Comparison of ENCODE assay signal across 22 cellular contexts in the genomic region with DNA sequence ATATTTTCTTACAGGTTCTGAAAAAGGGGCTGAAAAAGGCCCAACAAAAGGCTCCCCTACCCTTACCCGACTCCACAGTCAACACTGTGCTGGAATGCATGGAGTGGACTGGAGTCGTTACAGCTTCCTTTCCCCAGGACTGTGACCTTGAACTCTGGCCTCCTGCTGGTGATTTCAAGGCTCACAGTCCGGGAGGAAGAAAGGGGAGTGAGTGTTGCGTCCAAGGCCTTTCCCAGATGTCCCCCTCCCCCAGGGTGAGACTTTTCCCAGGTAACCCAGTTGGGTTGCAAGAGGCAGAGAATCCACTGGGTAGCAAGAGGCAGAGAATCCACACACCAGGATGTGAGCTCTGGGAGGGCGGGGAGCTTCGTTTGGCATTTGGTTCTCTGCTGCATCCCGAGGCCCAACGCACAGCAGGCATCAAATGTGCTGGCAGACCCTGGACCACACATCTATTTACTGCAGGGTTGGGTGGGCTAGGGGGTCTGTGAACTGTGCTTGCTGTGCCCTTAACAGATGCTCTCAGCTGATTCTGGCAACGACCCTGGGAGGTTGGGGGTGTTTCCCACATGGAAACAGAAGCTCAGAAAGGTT. TPM values are rescaled to one million over a fixed set of nuclear protein-coding genes. Genes with fewer than 3 reads are reported as not detected.
DNase-seq lines count a peak whose midpoint lies in the region; ATAC-seq and TF ChIP-seq lines count a peak whose summit lies in the region.
"Had no signal": no experiment of that assay in that cellular context is flagged by ENCODE, and none has a peak within 500 bp of the region (broad histone marks: within the 10 kb centered on the region; RNA-seq: fewer than 3 reads in every experiment).

No MANE protein-coding gene starts in this region.

- no peaks in the 10 kb centered on the region for H3K9me3 ChIP-seq in iPS-20b (ENCODE audit: insufficient read depth, low read depth, low read length)
- H3K9me3 ChIP-seq in ovary = no peaks in the 10 kb centered on the region
- H3K9me3 ChIP-seq: HAP-1, heart right ventricle, thoracic aorta had no signal

- TF ChIP-seq CTCF in GM12864 (IDR thresholded peaks at IDR 0.05; ENCODE audit: low read depth, low read length, missing control alignments) = peak; percentile 20
- TF ChIP-seq CTCF in ovary (IDR thresholded peaks at IDR 0.05) = no peak

- peaks cover 26% of the 10 kb centered on the region for H3K36me3 ChIP-seq in iPS-20b (ENCODE audit: insufficient read depth, low read depth, low read length)
- no peaks in the 10 kb centered on the region for H3K36me3 ChIP-seq in ovary
- H3K36me3 ChIP-seq: HAP-1, heart right ventricle, thoracic aorta had no signal

- H3K27ac ChIP-seq in iPS-20b (ENCODE audit: low read length) (no peak overlapping the region), ovary (no peak overlapping the region)
- H3K27ac ChIP-seq: heart right ventricle, thoracic aorta, VCaP had no signal

- H3K4me3 ChIP-seq in GM12864 (ENCODE audit: low read depth, low read length) = no peak overlapping the region
- H3K4me3 ChIP-seq in iPS-20b (ENCODE audit: low read length) = peak overlapping the region; percentile 8; the same call in 1 of the 2 replicates
- no peak overlapping the region for H3K4me3 ChIP-seq in ovary
- H3K4me3 ChIP-seq: HAP-1, heart right ventricle, thoracic aorta had no signal

- no peaks in the 10 kb centered on the region for H3K9me3 Mint-ChIP-seq in stimulated activated memory B cell treated with anti-CD40 and anti-IgM and Interleukin-4, amounts not matched to agents 10 μg/mL and 1 μg/mL and 100 μg/mL, for 72 hours
- no peaks in the 10 kb centered on the region for H3K9me3 Mint-ChIP-seq in activated CD4-positive, alpha-beta T cell treated with anti-CD3 and anti-CD28 coated beads, Interleukin-2, amount 10 ng/mL, durations not matched to agents 7 days and 5 days
- H3K9me3 Mint-ChIP-seq: activated CD4-positive, alpha-beta memory T cell treated with anti-CD3 and anti-CD28 coated beads for 36 hours; activated naive CD4-positive, alpha-beta T cell treated with anti-CD3 and anti-CD28 coated beads for 36 hours; effector memory CD8-positive, alpha-beta T cell had no signal

- ATAC-seq in stimulated activated memory B cell treated with anti-CD40 and anti-IgM and Interleukin-4, amounts not matched to agents 10 μg/mL and 1 μg/mL and 100 μg/mL, for 72 hours = no peak
- ATAC-seq in sciatic nerve = no peak
- ATAC-seq: effector memory CD8-positive, alpha-beta T cell; heart right ventricle; T-helper 17 cell had no signal

- no peaks in the 10 kb centered on the region for H3K36me3 Mint-ChIP-seq in stimulated activated memory B cell treated with anti-CD40 and anti-IgM and Interleukin-4, amounts not matched to agents 10 μg/mL and 1 μg/mL and 100 μg/mL, for 72 hours
- no peaks in the 10 kb centered on the region for H3K36me3 Mint-ChIP-seq in activated CD4-positive, alpha-beta T cell treated with anti-CD3 and anti-CD28 coated beads, Interleukin-2, amount 10 ng/mL, durations not matched to agents 7 days and 5 days (ENCODE audit: low read depth)
- H3K36me3 Mint-ChIP-seq: activated CD4-positive, alpha-beta memory T cell treated with anti-CD3 and anti-CD28 coated beads for 36 hours had no signal

- POLR2A ChIA-PET in activated CD4-positive, alpha-beta T cell treated with anti-CD3 and anti-CD28 coated beads, Interleukin-2, amount 10 ng/mL, durations not matched to agents 7 days and 5 days (lab: Charles Lee) = no interaction called here

- WGBS in ovary, 3 donors = 35 to 37% (median 36%) methylated on average over 9 of the region's 9 CpGs

- H3K9ac ChIP-seq in iPS-20b (ENCODE audit: low read depth, low read length) = peak overlapping the region; percentile 26; the same call in 1 of the 2 replicates

- CTCF ChIA-PET in activated CD4-positive, alpha-beta T cell treated with anti-CD3 and anti-CD28 coated beads, Interleukin-2, amount 10 ng/mL, durations not matched to agents 7 days and 5 days (lab: Charles Lee) = interaction anchor here (1.3 kb wide), 1 partner anchor 17 kb away, joined by 3 read pairs; no protein-coding TSS in a partner anchor

- no peak for TF ChIP-seq EP300 in ovary (IDR thresholded peaks at IDR 0.05)

- intact Hi-C loops in ovary (cut with DNase I) (no loop called here), sciatic nerve (cut with DNase I) (no loop called here)

- H3K4me1 Mint-ChIP-seq in stimulated activated memory B cell treated with anti-CD40 and anti-IgM and Interleukin-4, amounts not matched to agents 10 μg/mL and 1 μg/mL and 100 μg/mL, for 72 hours = peaks cover 22% of the 10 kb centered on the region
- H3K4me1 Mint-ChIP-seq in activated CD4-positive, alpha-beta T cell treated with anti-CD3 and anti-CD28 coated beads, Interleukin-2, amount 10 ng/mL, durations not matched to agents 7 days and 5 days = peaks cover 4% of the 10 kb centered on the region
- H3K4me1 Mint-ChIP-seq: T-helper 17 cell had no signal

- H3K4me1 ChIP-seq in iPS-20b (ENCODE audit: insufficient read depth, low read length) (peaks cover 46% of the 10 kb centered on the region), ovary (ENCODE audit: insufficient read depth) (peaks cover 17% of the 10 kb centered on the region)

- no peak overlapping the region for H3K27ac Mint-ChIP-seq in stimulated activated memory B cell treated with anti-CD40 and anti-IgM and Interleukin-4, amounts not matched to agents 10 μg/mL and 1 μg/mL and 100 μg/mL, for 72 hours
- H3K27ac Mint-ChIP-seq in activated CD4-positive, alpha-beta T cell treated with anti-CD3 and anti-CD28 coated beads, Interleukin-2, amount 10 ng/mL, durations not matched to agents 7 days and 5 days = no peak overlapping the region
- H3K27ac Mint-ChIP-seq: activated CD4-positive, alpha-beta memory T cell treated with anti-CD3 and anti-CD28 coated beads for 36 hours; activated naive CD4-positive, alpha-beta T cell treated with anti-CD3 and anti-CD28 coated beads for 36 hours; effector memory CD8-positive, alpha-beta T cell; T-helper 17 cell had no signal

- no peak overlapping the region for H3K4me3 Mint-ChIP-seq in stimulated activated memory B cell treated with anti-CD40 and anti-IgM and Interleukin-4, amounts not matched to agents 10 μg/mL and 1 μg/mL and 100 μg/mL, for 72 hours
- H3K4me3 Mint-ChIP-seq in activated CD4-positive, alpha-beta T cell treated with anti-CD3 and anti-CD28 coated beads, Interleukin-2, amount 10 ng/mL, durations not matched to agents 7 days and 5 days = no peak overlapping the region
- H3K4me3 Mint-ChIP-seq: activated CD4-positive, alpha-beta memory T cell treated with anti-CD3 and anti-CD28 coated beads for 36 hours; activated naive CD4-positive, alpha-beta T cell treated with anti-CD3 and anti-CD28 coated beads for 36 hours; effector memory CD8-positive, alpha-beta T cell; T-helper 17 cell had no signal

- DNase-seq in GM12864 (ENCODE audit: low read depth) (no peak), SK-N-DZ (ENCODE audit: low spot score) (peak; percentile 41), ovary (peak; percentile 69 to 79 (median 77)), kidney tubule cell (ENCODE audit: low spot score) (no peak), sciatic nerve (ENCODE audit: low spot score) (no peak)
- no peak for DNase-seq in activated CD4-positive, alpha-beta T cell treated with anti-CD3 and anti-CD28 coated beads, Interleukin-2, amount 10 ng/mL, durations not matched to agents 7 days and 5 days
- DNase-seq: activated CD4-positive, alpha-beta memory T cell treated with anti-CD3 and anti-CD28 coated beads for 36 hours; activated naive CD4-positive, alpha-beta T cell treated with anti-CD3 and anti-CD28 coated beads for 36 hours; aorta; effector memory CD8-positive, alpha-beta T cell; heart right ventricle; kidney glomerular epithelial cell; NCI-H2171 treated with DMSO at 0.1 percent for 48 hours; NCI-H526 treated with DMSO at 0.1 percent for 48 hours; SHP77; T-helper 17 cell had no signal

- H3K27me3 ChIP-seq in iPS-20b (ENCODE audit: insufficient read depth, low read length) = no peaks in the 10 kb centered on the region
- no peaks in the 10 kb centered on the region for H3K27me3 ChIP-seq in ovary
- H3K27me3 ChIP-seq: heart right ventricle had no signal

- peaks cover 56% of the 10 kb centered on the region for H3K27me3 Mint-ChIP-seq in stimulated activated memory B cell treated with anti-CD40 and anti-IgM and Interleukin-4, amounts not matched to agents 10 μg/mL and 1 μg/mL and 100 μg/mL, for 72 hours
- no peaks in the 10 kb centered on the region for H3K27me3 Mint-ChIP-seq in activated CD4-positive, alpha-beta T cell treated with anti-CD3 and anti-CD28 coated beads, Interleukin-2, amount 10 ng/mL, durations not matched to agents 7 days and 5 days

- TF ChIP-seq POLR2A in ovary (IDR thresholded peaks at IDR 0.05) = no peak

RNA-seq across cellular contexts. Expression of a gene that starts 37.5 kb away (rescaled TPM):
- polyA plus RNA-seq in SK-N-DZ (2014; cell fraction: cytosol; rRNA removed) = 30.8 and 33.4 TPM in 2 replicates
- polyA plus RNA-seq in SK-N-DZ (2014; cell fraction: nucleus; rRNA removed) = 18.4 and 28.8 TPM in 2 replicates
- total RNA-seq in ovary (10 to 100 TPM in 1 of 7 donors, under 1 TPM in 2, not detected in 4; 0.83 to 10.6 (median 1.00) TPM), sciatic nerve (not detected)
- polyA plus RNA-seq in ovary = 1 to 10 TPM in 1 of 2 donors, not detected in 1; 4.5 TPM
- not detected for total RNA-seq in activated CD4-positive, alpha-beta T cell treated with anti-CD3 and anti-CD28 coated beads, Interleukin-2, amount 10 ng/mL, durations not matched to agents 7 days and 5 days
- total RNA-seq: activated CD4-positive, alpha-beta memory T cell treated with anti-CD3 and anti-CD28 coated beads for 36 hours; activated naive CD4-positive, alpha-beta T cell treated with anti-CD3 and anti-CD28 coated beads for 36 hours; aorta; chondrocyte; T-helper 17 cell; thoracic aorta had no signal
- polyA plus RNA-seq: aorta had no signal

RNA-seq across cellular contexts. Expression of a gene that starts 45.5 kb away (rescaled TPM):
- polyA plus RNA-seq in SK-N-DZ (2014; cell fraction: cytosol; rRNA removed) = 3.8 and 3.9 TPM in 2 replicates
- polyA plus RNA-seq in SK-N-DZ (2014; cell fraction: nucleus; rRNA removed) = 1.5 and 3.0 TPM in 2 replicates
- total RNA-seq in ovary (10 to 100 TPM in 2 of 7 donors, 1 to 10 TPM in 5; 3.8 to 11.8 (median 6.8) TPM), sciatic nerve (3.3 TPM)
- polyA plus RNA-seq in ovary = 1 to 10 TPM; 3.4 to 4.7 TPM
- total RNA-seq in activated CD4-positive, alpha-beta T cell treated with anti-CD3 and anti-CD28 coated beads, Interleukin-2, amount 10 ng/mL, durations not matched to agents 7 days and 5 days = not detected
- total RNA-seq: activated CD4-positive, alpha-beta memory T cell treated with anti-CD3 and anti-CD28 coated beads for 36 hours; activated naive CD4-positive, alpha-beta T cell treated with anti-CD3 and anti-CD28 coated beads for 36 hours had no signal

Comparison
In these comparisons a context has a peak if more than half of its experiments do, and no peak if none do; other contexts are left out.
1. DNase-seq: peak in SK-N-DZ (single experiment) and ovary (5 of 5); none in GM12864 (single experiment), kidney tubule cell (single experiment), activated CD4-positive, alpha-beta T cell treated with anti-CD3 and anti-CD28 coated beads, Interleukin-2, amount 10 ng/mL, durations not matched to agents 7 days and 5 days (single experiment) and sciatic nerve (single experiment).